Comparison of ENCODE assay signal across 8 cellular contexts in genomic region chr2:95231723-95232122, GRCh38. TPM values are rescaled to one million over a fixed set of nuclear protein-coding genes. Genes with fewer than 3 reads are reported as not detected.
A peak's percentile ranks its signal among the peaks of the same experiment; 100 is the strongest.
DNase-seq lines count a peak whose midpoint lies in the region; ATAC-seq and TF ChIP-seq lines count a peak whose summit lies in the region.

No MANE protein-coding gene starts in this region.

- H3K9me3 ChIP-seq in stomach, result peaks cover 0 to 55% (median 23%) of the 10 kb centered on the region in 4 donors

- no peak for ATAC-seq in GM19351 (IDR thresholded peaks at IDR 0.05; ENCODE audit: unreplicated experiment)

- H3K27me3 ChIP-seq in H7 (ENCODE audit: control insufficient read depth, insufficient read depth, low read length) (no peaks in the 10 kb centered on the region), stomach (no peaks in the 10 kb centered on the region)

- peak in 5 of 7 experiments; percentile 47 to 85 (median 72) for TF ChIP-seq CTCF in stomach (IDR thresholded peaks at IDR 0.05)

- H3K4me1 ChIP-seq in stomach, result no peaks in the 10 kb centered on the region

- H3K27ac ChIP-seq in stomach, result no peak overlapping the region

- intact Hi-C loops in stomach (cut with DNase I; ENCODE audit: low total_unique reads), result loop anchor here (5.0 kb wide), 1 partner anchor 81 kb away; no protein-coding TSS in a partner anchor

- WGBS in stomach, 5 donors, result 33 to 44% (median 39%) methylated on average over 3 of the region's 3 CpGs

- TF ChIP-seq EP300 in stomach (IDR thresholded peaks at IDR 0.05), result no peak

- peak; percentile 35 for DNase-seq in DMS 273 treated with DMSO at 0.1 percent for 48 hours (lab: John Stamatoyannopoulos, UW)
- DNase-seq in H7, result peak; percentile 84
- peak; percentile 24 for DNase-seq in NCI-H345 treated with DMSO at 0.1 percent for 48 hours (lab: John Stamatoyannopoulos, UW; ENCODE audit: unreplicated experiment)
- DNase-seq in anterior cingulate cortex (lab: John Stamatoyannopoulos, UW), result peak in 48 of 58 donors; percentile 2 to 76 (median 42)
- peak; percentile 88 for DNase-seq in iPS-NIHi7 (ENCODE audit: extremely low spot score)
- DNase-seq in stomach, result peak; percentile 81
- DNase-seq in activated gamma-delta T cell (lab: John Stamatoyannopoulos, UW), result no peak

- no peak for TF ChIP-seq POLR2A in stomach (IDR thresholded peaks at IDR 0.05)

- H3K4me3 ChIP-seq in H7 (ENCODE audit: insufficient read depth, low read depth, low read length), result no peak overlapping the region
- H3K4me3 ChIP-seq in stomach, result no peak overlapping the region

- no peaks in the 10 kb centered on the region for H3K36me3 ChIP-seq in H7 (replicated peaks; ENCODE audit: control insufficient read depth, insufficient read depth, low read length)
- no peaks in the 10 kb centered on the region for H3K36me3 ChIP-seq in stomach

RNA-seq across cellular contexts. Expression of gene ZNF892, which starts 24.4 kb away (rescaled TPM):
- total RNA-seq in H7 (2014; rRNA removed; shearing (Covaris generic)), result 4.6 and 4.7 TPM in 2 replicates
- total RNA-seq in stomach, result 10 to 100 TPM in 1 of 5 donors, 1 to 10 TPM in 4; 1.2 to 12.5 (median 4.2) TPM
- polyA plus RNA-seq in stomach, result under 1 TPM in 2 of 3 donors, not detected in 1; 0.23 to 0.62 TPM

RNA-seq across cellular contexts. Expression of gene PROM2, which starts 42.5 kb away (rescaled TPM):
- total RNA-seq in H7 (2014; rRNA removed; shearing (Covaris generic)), result 1.1 and 1.8 TPM in 2 replicates
- total RNA-seq in stomach, result 100 to 1,000 TPM in 1 of 5 donors, 10 to 100 TPM in 4; 18.4 to 370 (median 62.2) TPM
- 10 to 100 TPM in 2 of 3 donors, 1 to 10 TPM in 1; 6.0 to 22.3 (median 14.5) TPM for polyA plus RNA-seq in stomach
